ENCODE assay signal across 1 cellular context in genomic region chr2:112726487-112727190, GRCh38.
TF ChIP-seq lines count a peak whose summit lies in the region.

No MANE protein-coding gene starts in this region.

TF ChIP-seq in H1, 55 proteins besides CTCF, POLR2A, EP300 and RAD21 (continued from another document):
- TF ChIP-seq MAX (IDR thresholded peaks at IDR 0.05) (peak; percentile 70), YY1 (IDR thresholded peaks at IDR 0.05; ENCODE audit: low read depth, low read length) (peak; percentile 42; the same call in 1 of the 2 replicates)
TF ChIP-seq in H1: peak in this region for 5.
